11 cellular contexts compared by ENCODE assay signal in genomic region chr3:52058111-52058510, GRCh38. TPM values are rescaled to one million over a fixed set of nuclear protein-coding genes. Genes with fewer than 3 reads are reported as not detected.
DNase-seq lines count a peak whose midpoint lies in the region; ATAC-seq and TF ChIP-seq lines count a peak whose summit lies in the region.
"Had no signal": no experiment of that assay in that cellular context is flagged by ENCODE, and none has a peak within 500 bp of the region (broad histone marks: within the 10 kb centered on the region; RNA-seq: fewer than 3 reads in every experiment).

No MANE protein-coding gene starts in this region.

- no peak overlapping the region for H3K27ac ChIP-seq in CD4-positive, alpha-beta T cell (ENCODE audit: low read depth, low read length)
- H3K27ac ChIP-seq in HUES64 (ENCODE audit: low read depth, low read length) = no peak overlapping the region
- no peak overlapping the region for H3K27ac ChIP-seq in A673 (ENCODE audit: low read depth, low read length, poor library complexity, severe bottlenecking)

- no peaks in the 10 kb centered on the region for H3K9me3 Mint-ChIP-seq in CD4-positive, alpha-beta T cell
- no peaks in the 10 kb centered on the region for H3K9me3 Mint-ChIP-seq in nephron
- no peaks in the 10 kb centered on the region for H3K9me3 Mint-ChIP-seq in activated T-helper 1 cell treated with anti-CD3 and anti-CD28 coated beads, Interleukin-12 subunit alpha, Interleukin-12 subunit beta, Interleukin-2, Interleukin-4 antibody, amounts not matched to agents 30 ng/mL and 10 ng/mL and 1 ng/mL, durations not matched to agents 14 hours and 24 hours and 36 hours
- H3K9me3 Mint-ChIP-seq: central memory CD8-positive, alpha-beta T cell had no signal

- intact Hi-C loops in CD4-positive, alpha-beta T cell (cut with DNase I, micrococcal nuclease) = loop anchor here in 1 of 2 experiments (2.0 to 5.0 kb wide), 5 partner anchors 65 to 479 kb away; partner anchors contain the start of genes ALAS1, PARP3, TEX264 and UQCC5
- intact Hi-C loops in A673 (cut with micrococcal nuclease; ENCODE audit: unreplicated experiment) = loop anchor here (5.0 to 10.0 kb wide), 2 partner anchors 56 to 97 kb away; partner anchors contain the start of gene POC1A
- intact Hi-C loops in activated T-helper 1 cell treated with anti-CD3 and anti-CD28 coated beads, Interleukin-12 subunit alpha, Interleukin-12 subunit beta, Interleukin-2, Interleukin-4 antibody, amounts not matched to agents 30 ng/mL and 10 ng/mL and 1 ng/mL, durations not matched to agents 14 hours and 24 hours and 36 hours (cut with micrococcal nuclease) = loop anchor here (5.0 to 10.0 kb wide), 6 partner anchors 386 to 1703 kb away; partner anchors contain the start of genes C3orf18, CYB561D2, GNL3 and HEMK1

- H3K4me3 Mint-ChIP-seq in CD4-positive, alpha-beta T cell = no peak overlapping the region
- H3K4me3 Mint-ChIP-seq in nephron = peak overlapping the region; percentile 39 to 99 (median 46)
- H3K4me3 Mint-ChIP-seq in activated T-helper 1 cell treated with anti-CD3 and anti-CD28 coated beads, Interleukin-12 subunit alpha, Interleukin-12 subunit beta, Interleukin-2, Interleukin-4 antibody, amounts not matched to agents 30 ng/mL and 10 ng/mL and 1 ng/mL, durations not matched to agents 14 hours and 24 hours and 36 hours = no peak overlapping the region

- no peaks in the 10 kb centered on the region for H3K27me3 Mint-ChIP-seq in CD4-positive, alpha-beta T cell
- H3K27me3 Mint-ChIP-seq in nephron (ENCODE audit: low read depth) = no peaks in the 10 kb centered on the region
- peaks cover 2% of the 10 kb centered on the region for H3K27me3 Mint-ChIP-seq in activated T-helper 1 cell treated with anti-CD3 and anti-CD28 coated beads, Interleukin-12 subunit alpha, Interleukin-12 subunit beta, Interleukin-2, Interleukin-4 antibody, amounts not matched to agents 30 ng/mL and 10 ng/mL and 1 ng/mL, durations not matched to agents 14 hours and 24 hours and 36 hours (ENCODE audit: insufficient read depth)
- H3K27me3 Mint-ChIP-seq: central memory CD8-positive, alpha-beta T cell had no signal

- no peak for TF ChIP-seq CTCF in CD4-positive, alpha-beta T cell (IDR thresholded peaks at IDR 0.05)
- no peak for TF ChIP-seq CTCF in nephron (IDR thresholded peaks at IDR 0.05; ENCODE audit: unreplicated experiment in 3 of 3)
- no peak for TF ChIP-seq CTCF in A673 (conservative IDR thresholded peaks at IDR 0.05; ENCODE audit: low read depth, low read length)

- no TSS peak for BruUV-seq in A673 (replicated peaks; lab: Mats Ljungman, UMichigan)

- no peaks in the 10 kb centered on the region for H3K9me3 ChIP-seq in CD4-positive, alpha-beta T cell (ENCODE audit: control insufficient read depth, low read length)
- no peaks in the 10 kb centered on the region for H3K9me3 ChIP-seq in HUES64 (ENCODE audit: insufficient read depth, low read depth, low read length)
- no peaks in the 10 kb centered on the region for H3K9me3 ChIP-seq in adipocyte (ENCODE audit: control insufficient read depth, low read length)
- no peaks in the 10 kb centered on the region for H3K9me3 ChIP-seq in A673 (ENCODE audit: low read depth, low read length, poor library complexity, severe bottlenecking)

- peak overlapping the region; percentile 43; the same call in 1 of the 2 replicates for H3K9ac ChIP-seq in HUES64 (ENCODE audit: low read depth, low read length)
- H3K9ac ChIP-seq in adipocyte (ENCODE audit: low read length) = peak overlapping the region; percentile 75

- H3K36me3 ChIP-seq in HUES64 (ENCODE audit: insufficient read depth, low read length) = peaks cover 7% of the 10 kb centered on the region
- H3K36me3 ChIP-seq in adipocyte (ENCODE audit: control insufficient read depth, insufficient read depth, low read length, severe bottlenecking) = peaks cover 4% of the 10 kb centered on the region
- H3K36me3 ChIP-seq in A673 (ENCODE audit: insufficient read depth, low read length, poor library complexity, severe bottlenecking) = peaks cover 5% of the 10 kb centered on the region

- H3K4me1 Mint-ChIP-seq in CD4-positive, alpha-beta T cell (ENCODE audit: low read depth) = peaks cover 29% of the 10 kb centered on the region
- H3K4me1 Mint-ChIP-seq in nephron = peaks cover 28% of the 10 kb centered on the region
- H3K4me1 Mint-ChIP-seq in activated T-helper 1 cell treated with anti-CD3 and anti-CD28 coated beads, Interleukin-12 subunit alpha, Interleukin-12 subunit beta, Interleukin-2, Interleukin-4 antibody, amounts not matched to agents 30 ng/mL and 10 ng/mL and 1 ng/mL, durations not matched to agents 14 hours and 24 hours and 36 hours (ENCODE audit: low read depth) = peaks cover 31% of the 10 kb centered on the region

- H3K27ac Mint-ChIP-seq in CD4-positive, alpha-beta T cell = peak overlapping the region; percentile 98
- H3K27ac Mint-ChIP-seq in nephron = peak overlapping the region; percentile 5 to 89 (median 56)
- H3K27ac Mint-ChIP-seq in activated T-helper 1 cell treated with anti-CD3 and anti-CD28 coated beads, Interleukin-12 subunit alpha, Interleukin-12 subunit beta, Interleukin-2, Interleukin-4 antibody, amounts not matched to agents 30 ng/mL and 10 ng/mL and 1 ng/mL, durations not matched to agents 14 hours and 24 hours and 36 hours = no peak overlapping the region

- no peak for DNase-seq in CD4-positive, alpha-beta T cell
- DNase-seq in adipocyte (ENCODE audit: low read depth) (no peak), A673 (ENCODE audit: low spot score) (no peak), GOT3 (lab: John Stamatoyannopoulos, UW) (no peak)
- no peak for DNase-seq in activated T-helper 1 cell treated with anti-CD3 and anti-CD28 coated beads, Interleukin-12 subunit alpha, Interleukin-12 subunit beta, Interleukin-2, Interleukin-4 antibody, amounts not matched to agents 30 ng/mL and 10 ng/mL and 1 ng/mL, durations not matched to agents 14 hours and 24 hours and 36 hours (ENCODE audit: low spot score)
- DNase-seq: Right ventricle myocardium superior; stimulated activated CD4-positive, alpha-beta T cell treated with anti-CD3 and anti-CD28 coated beads, Interleukin-15, amount 100 ng/mL, for 24 hours had no signal

- CTCF ChIA-PET in CD4-positive, alpha-beta T cell (lab: Charles Lee) = interaction anchor here (1.5 to 1.6 kb wide), 3 partner anchors 62 to 75 kb away, joined by 4 to 10 read pairs (median 6); partner anchors contain the start of genes ACY1 and RPL29
- CTCF ChIA-PET in A673 (lab: Charles Lee) = no interaction called here

- ATAC-seq in CD4-positive, alpha-beta T cell (ENCODE audit: poor library complexity) = no peak
- no peak for ATAC-seq in GM21737 (IDR thresholded peaks at IDR 0.05; ENCODE audit: unreplicated experiment)

- peaks cover 23% of the 10 kb centered on the region for H3K36me3 Mint-ChIP-seq in CD4-positive, alpha-beta T cell (ENCODE audit: low read depth)
- peaks cover 9% of the 10 kb centered on the region for H3K36me3 Mint-ChIP-seq in nephron (ENCODE audit: low read depth)
- H3K36me3 Mint-ChIP-seq in activated T-helper 1 cell treated with anti-CD3 and anti-CD28 coated beads, Interleukin-12 subunit alpha, Interleukin-12 subunit beta, Interleukin-2, Interleukin-4 antibody, amounts not matched to agents 30 ng/mL and 10 ng/mL and 1 ng/mL, durations not matched to agents 14 hours and 24 hours and 36 hours (ENCODE audit: low read depth) = peaks cover 13% of the 10 kb centered on the region

- no peaks in the 10 kb centered on the region for H3K27me3 ChIP-seq in CD4-positive, alpha-beta T cell (ENCODE audit: control insufficient read depth, insufficient read depth, low read length)
- H3K27me3 ChIP-seq in HUES64 (ENCODE audit: insufficient read depth, low read length) (peaks cover 7% of the 10 kb centered on the region), adipocyte (replicated peaks; ENCODE audit: control insufficient read depth, insufficient read depth, low read length) (no peaks in the 10 kb centered on the region), A673 (replicated peaks; ENCODE audit: insufficient read depth, low read depth, low read length, poor library complexity) (no peaks in the 10 kb centered on the region)

- H3K4me1 ChIP-seq in HUES64 (ENCODE audit: insufficient read depth, low read length) (0 out of 2 replicates have a peak, but pooled peaks cover 6% of the 10 kb centered on the region), adipocyte (ENCODE audit: control insufficient read depth, insufficient read depth, low read length) (peaks cover 31% of the 10 kb centered on the region), A673 (ENCODE audit: insufficient read depth, low read length, poor library complexity, severe bottlenecking) (no peaks in the 10 kb centered on the region)

- WGBS in HUES64 = 82% methylated on average over 6 of the region's 6 CpGs

- POLR2A ChIA-PET in CD4-positive, alpha-beta T cell (lab: Charles Lee) = interaction anchor here (1.2 to 3.4 kb wide), 7 partner anchors 9 to 159 kb away, joined by 4 to 35 read pairs (median 11); partner anchors contain the start of genes ABHD14A, ABHD14B, ACY1 and POC1A
- POLR2A ChIA-PET in A673 (lab: Charles Lee; ENCODE audit: low non-redundant PET) = no interaction called here

- no peak overlapping the region for H3K4me3 ChIP-seq in HUES64 (ENCODE audit: low read length)
- no peak overlapping the region for H3K4me3 ChIP-seq in adipocyte (ENCODE audit: low read length)
- H3K4me3 ChIP-seq in A673 (ENCODE audit: low read depth, low read length, poor library complexity, severe bottlenecking) = no peak overlapping the region

RNA-seq across cellular contexts. Expression of gene DUSP7, which starts 1.7 kb away (rescaled TPM):
- 1 to 10 TPM; 4.8 to 5.2 TPM for total RNA-seq in CD4-positive, alpha-beta T cell
- 9.9 TPM for polyA plus RNA-seq in HUES64 (2013, experiment 1 of 2)
- polyA plus RNA-seq in HUES64 (2013, experiment 2 of 2) = 9.1 TPM
- total RNA-seq in A673 (2021) = 17.2 and 20.1 TPM in 2 replicates
- 35.4 and 37.4 TPM in 2 replicates for total RNA-seq in activated T-helper 1 cell treated with anti-CD3 and anti-CD28 coated beads, Interleukin-12 subunit alpha, Interleukin-12 subunit beta, Interleukin-2, Interleukin-4 antibody, amounts not matched to agents 30 ng/mL and 10 ng/mL and 1 ng/mL, durations not matched to agents 14 hours and 24 hours and 36 hours

Comparison
In these comparisons a context has a peak if more than half of its experiments do, and no peak if none do; other contexts are left out.
1. H3K4me3 Mint-ChIP-seq: peak in nephron (3 of 3); none in CD4-positive, alpha-beta T cell (single experiment) and activated T-helper 1 cell treated with anti-CD3 and anti-CD28 coated beads, Interleukin-12 subunit alpha, Interleukin-12 subunit beta, Interleukin-2, Interleukin-4 antibody, amounts not matched to agents 30 ng/mL and 10 ng/mL and 1 ng/mL, durations not matched to agents 14 hours and 24 hours and 36 hours (single experiment).